ENCODE assay signal across 11 cellular contexts in genomic region chr14:51979399-51979709, GRCh38. TPM values are rescaled to one million over a fixed set of nuclear protein-coding genes. Genes with fewer than 3 reads are reported as not detected.
DNase-seq lines count a peak whose midpoint lies in the region; ATAC-seq and TF ChIP-seq lines count a peak whose summit lies in the region.
"Had no signal": no experiment of that assay in that cellular context is flagged by ENCODE, and none has a peak within 500 bp of the region (broad histone marks: within the 10 kb centered on the region; RNA-seq: fewer than 3 reads in every experiment).

No MANE protein-coding gene starts in this region.

- peak overlapping the region; percentile 44 for H2AFZ ChIP-seq in DND-41 (ENCODE audit: low read depth, low read length)

- no peaks in the 10 kb centered on the region for H3K27me3 ChIP-seq in DND-41 (ENCODE audit: insufficient read depth, low read length, poor library complexity)
- H3K27me3 ChIP-seq in Panc1 (ENCODE audit: control insufficient read depth, insufficient read depth, low read length): no peaks in the 10 kb centered on the region
- no peaks in the 10 kb centered on the region for H3K27me3 ChIP-seq in lower lobe of right lung (ENCODE audit: low read depth)
- H3K27me3 ChIP-seq in upper lobe of right lung: no peaks in the 10 kb centered on the region
- H3K27me3 ChIP-seq: ascending aorta had no signal

- ATAC-seq in DND-41 (ENCODE audit: insufficient read depth, low read depth) (no peak), Panc1 (no peak), lower lobe of right lung (no peak), upper lobe of right lung (no peak)

- no peak overlapping the region for H3K27ac ChIP-seq in 22Rv1
- H3K27ac ChIP-seq in DND-41 (ENCODE audit: low read length): no peak overlapping the region
- no peak overlapping the region for H3K27ac ChIP-seq in Panc1 (ENCODE audit: low read length)
- H3K27ac ChIP-seq in lower lobe of right lung: no peak overlapping the region
- no peak overlapping the region for H3K27ac ChIP-seq in upper lobe of right lung
- H3K27ac ChIP-seq: skin epidermis had no signal

- H3K36me3 ChIP-seq in DND-41 (ENCODE audit: insufficient read depth, low read length) (no peaks in the 10 kb centered on the region), Panc1 (ENCODE audit: control insufficient read depth, insufficient read depth, low read length) (no peaks in the 10 kb centered on the region), lower lobe of right lung (no peaks in the 10 kb centered on the region), upper lobe of right lung (no peaks in the 10 kb centered on the region)
- H3K36me3 ChIP-seq: ascending aorta had no signal

- H3K4me1 ChIP-seq in DND-41 (ENCODE audit: insufficient read depth, low read length): peaks cover 11% of the 10 kb centered on the region
- H3K4me1 ChIP-seq in Panc1 (ENCODE audit: control insufficient read depth, insufficient read depth, low read length): no peaks in the 10 kb centered on the region
- no peaks in the 10 kb centered on the region for H3K4me1 ChIP-seq in lower lobe of right lung
- H3K4me1 ChIP-seq in upper lobe of right lung: peaks cover 8% of the 10 kb centered on the region

- BruUV-seq in Panc1 (replicated peaks; lab: Mats Ljungman, UMichigan): no TSS peak

- POLR2A ChIA-PET in Panc1 (lab: Charles Lee): no interaction called here

- no peak for DNase-seq in DND-41
- DNase-seq in Panc1 (ENCODE audit: low read depth, low spot score): no peak
- no peak for DNase-seq in lower lobe of right lung
- DNase-seq in upper lobe of right lung: no peak
- DNase-seq in DMS114 treated with DMSO at 0.1 percent for 48 hours (lab: John Stamatoyannopoulos, UW; ENCODE audit: unreplicated experiment): no peak
- DNase-seq in anterior cingulate cortex (lab: John Stamatoyannopoulos, UW): no peak
- DNase-seq in DMS 273 (lab: John Stamatoyannopoulos, UW; ENCODE audit: unreplicated experiment): no peak

- H3K79me2 ChIP-seq in DND-41 (ENCODE audit: insufficient read depth, low read length): no peaks in the 10 kb centered on the region

- H3K4me2 ChIP-seq in DND-41 (ENCODE audit: insufficient read depth, low read length): peak overlapping the region; percentile 45; the same call in 1 of the 2 replicates

- H4K20me1 ChIP-seq in DND-41 (ENCODE audit: insufficient read depth, low read length): no peaks in the 10 kb centered on the region

- in situ Hi-C loops in Panc1 (cut with HindIII; ENCODE audit: low pct_unique_long_range_greater_than_20kb, low sequenced_read_pairs): no loop called here

- H3K9me3 ChIP-seq in DND-41 (ENCODE audit: insufficient read depth, low read length, severe bottlenecking) (no peaks in the 10 kb centered on the region), Panc1 (ENCODE audit: control insufficient read depth, insufficient read depth, low read depth, low read length) (no peaks in the 10 kb centered on the region), lower lobe of right lung (no peaks in the 10 kb centered on the region), upper lobe of right lung (no peaks in the 10 kb centered on the region)
- H3K9me3 ChIP-seq: ascending aorta had no signal

- intact Hi-C loops in Panc1 (cut with micrococcal nuclease; ENCODE audit: unreplicated experiment): loop anchor here (5.0 kb wide), 1 partner anchor 197 kb away; no protein-coding TSS in a partner anchor
- intact Hi-C loops in lower lobe of right lung (cut with DNase I): no loop called here
- intact Hi-C loops in upper lobe of right lung (cut with DNase I): no loop called here

- no peak overlapping the region for H3K4me3 ChIP-seq in DND-41 (ENCODE audit: low read depth in 1 of 2, low read length in 2 of 2)
- no peak overlapping the region for H3K4me3 ChIP-seq in Panc1 (ENCODE audit: low read depth in 2 of 2, low read length in 2 of 2)
- H3K4me3 ChIP-seq in lower lobe of right lung: no peak overlapping the region
- H3K4me3 ChIP-seq in upper lobe of right lung: no peak overlapping the region
- H3K4me3 ChIP-seq: lung, skin epidermis had no signal

- no peak overlapping the region for H3K9ac ChIP-seq in DND-41 (ENCODE audit: low read depth, low read length)

- CTCF ChIA-PET in Panc1 (lab: Charles Lee): no interaction called here

- peak; percentile 55 for TF ChIP-seq CTCF in 22Rv1 (IDR thresholded peaks at IDR 0.05)
- no peak for TF ChIP-seq CTCF in DND-41 (IDR thresholded peaks at IDR 0.05; ENCODE audit: borderline replicate concordance, extremely low read depth, low read length, poor library complexity, severe bottlenecking)
- TF ChIP-seq CTCF in Panc1 (IDR thresholded peaks at IDR 0.05): peak; percentile 64
- TF ChIP-seq CTCF in lower lobe of right lung (IDR thresholded peaks at IDR 0.05): peak; percentile 0
- no peak for TF ChIP-seq CTCF in upper lobe of right lung (IDR thresholded peaks at IDR 0.05)

RNA-seq across cellular contexts. Expression of gene RTRAF, which starts 10.0 kb away (rescaled TPM):
- total RNA-seq in Panc1 (2021; ENCODE audit: unreplicated experiment): 93.7 TPM
- 104 TPM for polyA plus RNA-seq in Panc1 (2012; ENCODE audit: insufficient read length)
- 124 TPM for total RNA-seq in lower lobe of right lung
- 104 TPM for total RNA-seq in upper lobe of right lung

Comparison
In these comparisons a context has a peak if more than half of its experiments do, and no peak if none do; other contexts are left out.
1. CTCF ChIP-seq: peak in 22Rv1 (single experiment), Panc1 (single experiment) and lower lobe of right lung (single experiment); none in DND-41 (single experiment) and upper lobe of right lung (single experiment).